18 cellular contexts compared by ENCODE assay signal in the genomic region with DNA sequence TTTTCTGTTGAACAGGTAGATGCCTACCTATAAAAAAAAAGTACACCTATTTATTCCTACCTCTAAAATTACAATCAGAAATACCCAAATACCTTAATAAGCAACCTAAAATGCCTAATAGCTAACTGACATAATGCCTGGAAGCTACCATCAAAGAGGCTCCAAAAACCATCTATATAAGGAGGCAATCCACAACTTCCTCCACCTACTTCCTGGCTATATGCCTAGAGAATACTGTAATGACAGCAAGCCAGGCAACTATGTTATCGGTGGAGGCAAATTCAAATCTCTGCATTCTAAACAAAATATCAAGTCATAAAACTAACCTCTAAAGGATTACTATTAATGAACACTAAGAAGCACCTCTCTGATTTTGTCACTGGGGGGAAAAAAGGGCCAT. TPM values are rescaled to one million over a fixed set of nuclear protein-coding genes. Genes with fewer than 3 reads are reported as not detected.
A peak's percentile ranks its signal among the peaks of the same experiment; 100 is the strongest.
DNase-seq lines count a peak whose midpoint lies in the region; ATAC-seq, FAIRE-seq and TF ChIP-seq lines count a peak whose summit lies in the region.
"Had no signal": no experiment of that assay in that cellular context is flagged by ENCODE, and none has a peak within 500 bp of the region (broad histone marks: within the 10 kb centered on the region; RNA-seq: fewer than 3 reads in every experiment).

No MANE protein-coding gene starts in this region.

- no peak overlapping the region for H3K4me2 ChIP-seq in keratinocyte (ENCODE audit: control insufficient read depth, extremely low read depth, insufficient read depth, low read depth, low read length)

- DNase-seq in G401 (ENCODE audit: low spot score) (peak; percentile 41), astrocyte of the spinal cord (ENCODE audit: low read depth, low spot score) (peak; percentile 52), keratinocyte (ENCODE audit: low read depth, low spot score) (no peak), NCI-H187 treated with DMSO at 0.1 percent for 48 hours (lab: John Stamatoyannopoulos, UW) (no peak), glomerular visceral epithelial cell (ENCODE audit: extremely low spot score) (no peak)
- no peak for DNase-seq in NK-92 treated with Interleukin-12 subunit alpha and Interleukin-12 subunit beta, amount 100 ng/mL, for 24 hours (lab: John Stamatoyannopoulos, UW)
- DNase-seq: activated CD4-positive, alpha-beta memory T cell treated with anti-CD3 and anti-CD28 coated beads, Interleukin-2, amount 10 ng/mL, durations not matched to agents 7 days and 5 days; activated effector memory CD4-positive, alpha-beta T cell treated with anti-CD3 and anti-CD28 coated beads, Interleukin-2, amount 50 U/mL, for 16 hours; central memory CD4-positive, alpha-beta T cell; esophagus squamous epithelium; NCI-H1092; NCI-H526; RPMI8226; sigmoid colon; stomach had no signal

- H3K4me3 ChIP-seq in astrocyte of the spinal cord (ENCODE audit: low read depth, low read length) (no peak overlapping the region), keratinocyte (ENCODE audit: control insufficient read depth in 2 of 3, extremely low read depth in 1 of 3, insufficient read depth in 2 of 3, low read depth in 1 of 3, low read length in 3 of 3) (no peak overlapping the region)
- H3K4me3 ChIP-seq: esophagus squamous epithelium, sigmoid colon, stomach had no signal

- TF ChIP-seq CTCF in 22Rv1 (IDR thresholded peaks at IDR 0.05), result no peak
- TF ChIP-seq CTCF in astrocyte of the spinal cord (IDR thresholded peaks at IDR 0.05; ENCODE audit: low read depth, low read length), result no peak
- no peak for TF ChIP-seq CTCF in keratinocyte (optimal IDR thresholded peaks at IDR 0.05 in 1 of 3, IDR thresholded peaks at IDR 0.05 in 1 of 3, conservative IDR thresholded peaks at IDR 0.05 in 1 of 3; ENCODE audit: extremely low read depth in 1 of 3, insufficient read depth in 2 of 3, low read length in 3 of 3)

- H3K9me1 ChIP-seq in keratinocyte (ENCODE audit: control insufficient read depth, extremely low read depth, insufficient read depth, low read length), result no peaks in the 10 kb centered on the region

- dilution Hi-C loops in keratinocyte (cut with MboI; ENCODE audit: extremely low pct_ligation_motif_present, low sequenced_read_pairs), result no loop called here

- peak; percentile 36 for FAIRE-seq in keratinocyte (lab: Jason Lieb, UNC)

- no peak overlapping the region for H2AFZ ChIP-seq in keratinocyte (ENCODE audit: control insufficient read depth, low read length)

- H3K27me3 ChIP-seq in keratinocyte (ENCODE audit: control insufficient read depth, extremely low read depth, insufficient read depth, low read length), result no peaks in the 10 kb centered on the region
- H3K27me3 ChIP-seq: esophagus squamous epithelium, sigmoid colon, stomach had no signal

- H3K27ac ChIP-seq in 22Rv1 (peak overlapping the region; percentile 27), keratinocyte (ENCODE audit: control insufficient read depth, insufficient read depth, low read length) (no peak overlapping the region)
- H3K27ac ChIP-seq: C4-2B, esophagus squamous epithelium, stomach had no signal

- H3K36me3 ChIP-seq in keratinocyte (ENCODE audit: control insufficient read depth in 2 of 2, extremely low read depth in 1 of 2, insufficient read depth in 2 of 2, low read length in 2 of 2), result no peaks in the 10 kb centered on the region
- H3K36me3 ChIP-seq: esophagus squamous epithelium, sigmoid colon, stomach had no signal

- H4K20me1 ChIP-seq in keratinocyte (ENCODE audit: control insufficient read depth, extremely low read depth, insufficient read depth, low read length), result peaks cover 2% of the 10 kb centered on the region

- peaks cover 22% of the 10 kb centered on the region for H3K4me1 ChIP-seq in keratinocyte (ENCODE audit: control insufficient read depth, extremely low read depth, insufficient read depth, low read length)

- H3K79me2 ChIP-seq in keratinocyte (ENCODE audit: control insufficient read depth, insufficient read depth, low read length), result peaks cover 75% of the 10 kb centered on the region

- H3K9ac ChIP-seq in keratinocyte (ENCODE audit: control insufficient read depth, extremely low read depth, insufficient read depth, low read length), result no peak overlapping the region

- ATAC-seq in HG03039 (IDR thresholded peaks at IDR 0.05; ENCODE audit: unreplicated experiment), result no peak

- H3K9me3 ChIP-seq in keratinocyte (ENCODE audit: control insufficient read depth, low read depth, low read length), result no peaks in the 10 kb centered on the region
- H3K9me3 ChIP-seq: esophagus squamous epithelium, sigmoid colon, stomach had no signal

- in situ Hi-C loops in G401 (cut with HindIII; ENCODE audit: low sequenced_read_pairs) (no loop called here), astrocyte of the spinal cord (cut with HindIII; ENCODE audit: low sequenced_read_pairs) (no loop called here)

RNA-seq across cellular contexts. Expression of gene ZNF644, which starts 10.1 kb away (rescaled TPM):
- total RNA-seq in G401 (2014; rRNA removed; shearing (Covaris generic)), result 45.4 and 76.0 TPM in 2 replicates
- 12.3 to 19.1 TPM (median 12.8 TPM) in 3 replicates for polyA plus RNA-seq in keratinocyte
- polyA plus RNA-seq in keratinocyte (2011; ENCODE audit: low read depth), result 21.3 TPM
- 6.5 and 19.4 TPM in 2 replicates for polyA plus RNA-seq in keratinocyte (2011; cell fraction: cytosol; rRNA removed)
- polyA plus RNA-seq in keratinocyte (2011; cell fraction: nucleus; rRNA removed), result 15.7 and 22.9 TPM in 2 replicates
- polyA plus RNA-seq in keratinocyte (2012; ENCODE audit: low replicate concordance), result 15.1 and 16.4 TPM in 2 replicates
- polyA minus RNA-seq in keratinocyte, result 17.5 to 59.4 TPM (median 22.4 TPM) in 3 replicates
- polyA minus RNA-seq in keratinocyte (2011; cell fraction: cytosol; rRNA and poly(A)+ RNA removed), result 20.9 TPM
- 40.7 and 97.6 TPM in 2 replicates for polyA minus RNA-seq in keratinocyte (2011; cell fraction: nucleus; rRNA and poly(A)+ RNA removed)

Comparison
In these comparisons a context has a peak if more than half of its experiments do, and no peak if none do; other contexts are left out.
1. DNase-seq: peak in G401 (single experiment) and astrocyte of the spinal cord (single experiment); none in keratinocyte (single experiment), NCI-H187 treated with DMSO at 0.1 percent for 48 hours (single experiment), glomerular visceral epithelial cell (single experiment) and NK-92 treated with Interleukin-12 subunit alpha and Interleukin-12 subunit beta, amount 100 ng/mL, for 24 hours (single experiment).